Comparison of ENCODE assay signal across 9 cellular contexts in genomic region chr15:90037961-90038633, GRCh38. TPM values are rescaled to one million over a fixed set of nuclear protein-coding genes. Genes with fewer than 3 reads are reported as not detected.
A peak's percentile ranks its signal among the peaks of the same experiment; 100 is the strongest.
DNase-seq lines count a peak whose midpoint lies in the region; ATAC-seq, FAIRE-seq and TF ChIP-seq lines count a peak whose summit lies in the region.
"Had no signal": no experiment of that assay in that cellular context is flagged by ENCODE, and none has a peak within 500 bp of the region (broad histone marks: within the 10 kb centered on the region; RNA-seq: fewer than 3 reads in every experiment).

No MANE protein-coding gene starts in this region.

- H3K36me3 ChIP-seq in testis (ENCODE audit: low read depth, missing control alignments): no peaks in the 10 kb centered on the region

- TF ChIP-seq CTCF in fibroblast of pulmonary artery (IDR thresholded peaks at IDR 0.05; ENCODE audit: low read length, missing control alignments) (no peak), testis (IDR thresholded peaks at IDR 0.05) (no peak)

- peak overlapping the region; percentile 24 for H3K4me3 Mint-ChIP-seq in stimulated activated memory B cell treated with anti-CD40 and anti-IgM and Interleukin-4, amounts not matched to agents 10 μg/mL and 1 μg/mL and 100 μg/mL, for 72 hours

- 79 to 85% methylated on average over 14 of the region's 14 CpGs for WGBS in testis, 2 donors

- peak; percentile 91 for FAIRE-seq in GM18507 (lab: Jason Lieb, UNC)
- FAIRE-seq: islet of Langerhans had no signal

- no peak for DNase-seq in GM18507 (ENCODE audit: extremely low spot score, insufficient read length, low read depth)
- peak in 3 of 5 experiments; percentile 24 to 97 (median 50) for DNase-seq in T-helper 2 cell
- DNase-seq in fibroblast of pulmonary artery (ENCODE audit: low read depth): peak; percentile 55
- DNase-seq in kidney glomerular epithelial cell (lab: John Stamatoyannopoulos, UW): no peak
- DNase-seq in testis: no peak

- peaks cover 4% of the 10 kb centered on the region for H3K4me1 ChIP-seq in testis

- no peak overlapping the region for H3K27ac ChIP-seq in testis

- H3K27ac Mint-ChIP-seq in stimulated activated memory B cell treated with anti-CD40 and anti-IgM and Interleukin-4, amounts not matched to agents 10 μg/mL and 1 μg/mL and 100 μg/mL, for 72 hours: peak overlapping the region; percentile 92

- H3K4me1 Mint-ChIP-seq in stimulated activated memory B cell treated with anti-CD40 and anti-IgM and Interleukin-4, amounts not matched to agents 10 μg/mL and 1 μg/mL and 100 μg/mL, for 72 hours: peaks cover 75% of the 10 kb centered on the region

- H3K27me3 ChIP-seq in testis: no peaks in the 10 kb centered on the region

- ATAC-seq in HG02610 (IDR thresholded peaks at IDR 0.05; ENCODE audit: unreplicated experiment) (peak; percentile 84), GM18873 (IDR thresholded peaks at IDR 0.05; ENCODE audit: low FRiP score, unreplicated experiment) (no peak)
- ATAC-seq in stimulated activated memory B cell treated with anti-CD40 and anti-IgM and Interleukin-4, amounts not matched to agents 10 μg/mL and 1 μg/mL and 100 μg/mL, for 72 hours: peak; percentile 95

- no peaks in the 10 kb centered on the region for H3K9me3 ChIP-seq in testis

- H3K4me3 ChIP-seq in fibroblast of pulmonary artery (replicated peaks; ENCODE audit: low read depth, low read length) (no peak overlapping the region), testis (no peak overlapping the region)

- intact Hi-C loops in testis (cut with DNase I; ENCODE audit: low total_unique reads): no loop called here

- no peak for TF ChIP-seq POLR2A in testis (IDR thresholded peaks at IDR 0.05)

- H3K36me3 Mint-ChIP-seq in stimulated activated memory B cell treated with anti-CD40 and anti-IgM and Interleukin-4, amounts not matched to agents 10 μg/mL and 1 μg/mL and 100 μg/mL, for 72 hours: peaks cover 24% of the 10 kb centered on the region

- H3K9me3 Mint-ChIP-seq in stimulated activated memory B cell treated with anti-CD40 and anti-IgM and Interleukin-4, amounts not matched to agents 10 μg/mL and 1 μg/mL and 100 μg/mL, for 72 hours: peaks cover 4% of the 10 kb centered on the region

- H3K27me3 Mint-ChIP-seq in stimulated activated memory B cell treated with anti-CD40 and anti-IgM and Interleukin-4, amounts not matched to agents 10 μg/mL and 1 μg/mL and 100 μg/mL, for 72 hours: no peaks in the 10 kb centered on the region

RNA-seq across cellular contexts. Expression of gene ZNF710, which starts 37.0 kb away (rescaled TPM):
- 1 to 10 TPM; 7.8 to 9.4 TPM for total RNA-seq in testis
- 5.7 TPM for polyA plus RNA-seq in testis (ENCODE audit: insufficient read depth, low read depth, low replicate concordance)

Comparison
In these comparisons a context has a peak if more than half of its experiments do, and no peak if none do; other contexts are left out.
1. DNase-seq: peak in T-helper 2 cell (3 of 5) and fibroblast of pulmonary artery (single experiment); none in GM18507 (single experiment), kidney glomerular epithelial cell (single experiment) and testis (single experiment).